ENCODE assay signal across 9 cellular contexts in genomic region chr15:98442379-98442833, GRCh38.
DNase-seq lines count a peak whose midpoint lies in the region; ATAC-seq and TF ChIP-seq lines count a peak whose summit lies in the region.
"Had no signal": no experiment of that assay in that cellular context is flagged by ENCODE, and none has a peak within 500 bp of the region (broad histone marks: within the 10 kb centered on the region; RNA-seq: fewer than 3 reads in every experiment).

No MANE protein-coding gene starts in this region.

- peak; percentile 58 for ATAC-seq in GM21825 (IDR thresholded peaks at IDR 0.05; ENCODE audit: unreplicated experiment)

- H3K4me3 ChIP-seq in LNCaP clone FGC (ENCODE audit: low read depth, low read length) (no peak overlapping the region), ascending aorta (no peak overlapping the region)

- H3K9me3 ChIP-seq in ascending aorta = no peaks in the 10 kb centered on the region

- POLR2A ChIA-PET in GM10248 (lab: Yijun Ruan, JAX) = no interaction called here

- no peak overlapping the region for H3K27ac ChIP-seq in ascending aorta

- CTCF ChIA-PET in GM10248 (lab: Yijun Ruan, JAX) = interaction anchor here (0.6 to 1.9 kb wide), 19 partner anchors 11 to 634 kb away, joined by 3 to 6 read pairs (median 3); no protein-coding TSS in a partner anchor

- H3K4me1 Mint-ChIP-seq in immature natural killer cell = peaks cover 2 to 10% of the 10 kb centered on the region in 2 donors

- H3K4me1 ChIP-seq in ascending aorta = no peaks in the 10 kb centered on the region

- no peak overlapping the region for H3K4me3 Mint-ChIP-seq in immature natural killer cell
- H3K4me3 Mint-ChIP-seq: dendritic cell treated with granulocyte-macrophage colony-stimulating factor and Interleukin-4, amounts not matched to agents 40 ng/mL and 50 ng/mL, for 4 days had no signal

- H3K9me3 Mint-ChIP-seq in immature natural killer cell = no peaks in the 10 kb centered on the region
- H3K9me3 Mint-ChIP-seq: dendritic cell treated with granulocyte-macrophage colony-stimulating factor and Interleukin-4, amounts not matched to agents 40 ng/mL and 50 ng/mL, for 4 days had no signal

- peaks cover 1 to 12% (median 2%) of the 10 kb centered on the region in 3 donors for H3K27me3 Mint-ChIP-seq in immature natural killer cell (ENCODE audit: low read depth in 3 of 3)
- H3K27me3 Mint-ChIP-seq: dendritic cell treated with granulocyte-macrophage colony-stimulating factor and Interleukin-4, amounts not matched to agents 40 ng/mL and 50 ng/mL, for 4 days had no signal

- no peak overlapping the region for H3K27ac Mint-ChIP-seq in immature natural killer cell
- H3K27ac Mint-ChIP-seq: dendritic cell treated with granulocyte-macrophage colony-stimulating factor and Interleukin-4, amounts not matched to agents 40 ng/mL and 50 ng/mL, for 4 days had no signal

- no peaks in the 10 kb centered on the region for H3K36me3 ChIP-seq in ascending aorta

- H3K27me3 ChIP-seq in ascending aorta = no peaks in the 10 kb centered on the region

- peak; percentile 70 for TF ChIP-seq CTCF in GM10248 (IDR thresholded peaks at IDR 0.05; ENCODE audit: control extremely low read depth, extremely low read depth, low read depth, missing control alignments)
- TF ChIP-seq CTCF in LNCaP clone FGC (IDR thresholded peaks at IDR 0.05; ENCODE audit: control insufficient read depth, extremely low read depth, insufficient read depth) = peak; percentile 86
- TF ChIP-seq CTCF in ascending aorta (IDR thresholded peaks at IDR 0.05) = peak; percentile 68 to 90 (median 79)

- DNase-seq in GM10248 (ENCODE audit: extremely low spot score) (peak; percentile 59), LNCaP clone FGC (ENCODE audit: low read depth) (peak; percentile 26), SIG-M5 treated with dmso at 0.1 percent for 504 hours (lab: John Stamatoyannopoulos, UW; ENCODE audit: unreplicated experiment) (peak; percentile 72), ascending aorta (ENCODE audit: low spot score in 2 of 2) (peak in 1 of 2 donors; percentile 79), immature natural killer cell (peak; percentile 34 to 50 (median 37)), KG1 (lab: John Stamatoyannopoulos, UW) (no peak)
- peak; percentile 28 to 32 for DNase-seq in stimulated activated CD4-positive, alpha-beta T cell treated with anti-CD3 and anti-CD28 coated beads, Interleukin-1b, Interleukin-23, amount 100 ng/mL, for 4 hours (ENCODE audit: low read depth in 2 of 2)

- no peaks in the 10 kb centered on the region for H3K36me3 Mint-ChIP-seq in immature natural killer cell

- intact Hi-C loops in ascending aorta (cut with DNase I) = loop anchor here (2.0 kb wide), 2 partner anchors 204 to 634 kb away; no protein-coding TSS in a partner anchor
